ENCODE assay signal across 1 cellular context in the genomic region with DNA sequence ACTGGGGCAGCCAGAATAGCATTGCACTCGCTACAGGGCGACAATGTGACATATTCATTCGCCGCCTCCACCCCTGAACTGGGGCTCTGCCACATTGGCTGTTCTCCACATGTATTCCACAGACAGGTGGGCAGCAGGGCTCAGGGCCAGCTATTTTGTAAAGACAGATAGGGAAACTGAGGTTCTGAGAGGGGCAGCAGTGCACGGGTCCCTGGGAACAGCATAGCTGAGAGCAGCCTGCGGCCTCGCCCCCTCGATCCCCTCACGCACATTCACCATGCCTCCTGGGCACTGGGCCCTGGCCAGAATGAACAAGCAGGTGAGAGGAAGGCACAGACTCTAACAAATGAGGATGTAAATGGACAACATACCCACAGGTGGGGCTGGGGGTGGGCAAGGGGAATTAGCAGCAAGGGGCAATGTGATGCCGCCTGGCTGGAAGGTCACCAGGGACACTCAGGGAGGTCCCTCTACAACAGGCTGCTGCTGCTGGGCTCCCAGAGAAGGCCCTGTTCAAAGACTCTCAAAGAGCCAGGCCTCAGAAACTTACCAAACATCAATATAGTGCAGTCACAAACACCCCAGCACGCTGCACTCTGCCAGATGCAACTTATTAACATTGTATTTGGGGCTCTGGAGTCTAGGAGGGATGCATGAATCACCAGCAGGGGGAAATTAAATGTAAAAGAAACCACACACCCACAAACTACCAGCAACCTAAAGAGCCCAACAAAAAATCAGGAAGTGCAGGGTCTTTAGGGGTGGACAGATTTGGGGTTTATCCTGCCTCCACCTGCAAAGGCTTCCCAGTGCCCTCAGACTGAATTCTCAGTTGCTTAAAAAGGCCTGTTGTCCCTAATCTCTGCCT.
TF ChIP-seq lines count a peak whose summit lies in the region.

No MANE protein-coding gene starts in this region.

TF ChIP-seq in GM12878, 131 proteins besides CTCF, POLR2A, EP300 and RAD21:
- TF ChIP-seq, protein P1, sequence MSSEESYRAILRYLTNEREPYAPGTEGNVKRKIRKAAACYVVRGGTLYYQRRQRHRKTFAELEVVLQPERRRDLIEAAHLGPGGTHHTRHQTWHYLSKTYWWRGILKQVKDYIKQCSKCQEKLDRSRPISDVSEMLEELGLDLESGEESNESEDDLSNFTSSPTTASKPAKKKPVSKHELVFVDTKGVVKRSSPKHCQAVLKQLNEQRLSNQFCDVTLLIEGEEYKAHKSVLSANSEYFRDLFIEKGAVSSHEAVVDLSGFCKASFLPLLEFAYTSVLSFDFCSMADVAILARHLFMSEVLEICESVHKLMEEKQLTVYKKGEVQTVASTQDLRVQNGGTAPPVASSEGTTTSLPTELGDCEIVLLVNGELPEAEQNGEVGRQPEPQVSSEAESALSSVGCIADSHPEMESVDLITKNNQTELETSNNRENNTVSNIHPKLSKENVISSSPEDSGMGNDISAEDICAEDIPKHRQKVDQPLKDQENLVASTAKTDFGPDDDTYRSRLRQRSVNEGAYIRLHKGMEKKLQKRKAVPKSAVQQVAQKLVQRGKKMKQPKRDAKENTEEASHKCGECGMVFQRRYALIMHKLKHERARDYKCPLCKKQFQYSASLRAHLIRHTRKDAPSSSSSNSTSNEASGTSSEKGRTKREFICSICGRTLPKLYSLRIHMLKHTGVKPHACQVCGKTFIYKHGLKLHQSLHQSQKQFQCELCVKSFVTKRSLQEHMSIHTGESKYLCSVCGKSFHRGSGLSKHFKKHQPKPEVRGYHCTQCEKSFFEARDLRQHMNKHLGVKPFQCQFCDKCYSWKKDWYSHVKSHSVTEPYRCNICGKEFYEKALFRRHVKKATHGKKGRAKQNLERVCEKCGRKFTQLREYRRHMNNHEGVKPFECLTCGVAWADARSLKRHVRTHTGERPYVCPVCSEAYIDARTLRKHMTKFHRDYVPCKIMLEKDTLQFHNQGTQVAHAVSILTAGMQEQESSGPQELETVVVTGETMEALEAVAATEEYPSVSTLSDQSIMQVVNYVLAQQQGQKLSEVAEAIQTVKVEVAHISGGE (CRISPR knock-in tag; IDR thresholded peaks at IDR 0.05) = no peak
- TF ChIP-seq RUNX3 (IDR thresholded peaks at IDR 0.05; ENCODE audit: low read length) = 0 out of 2 replicates have a peak, but pooled peaks have one; percentile 9
- TF ChIP-seq, protein P2, sequence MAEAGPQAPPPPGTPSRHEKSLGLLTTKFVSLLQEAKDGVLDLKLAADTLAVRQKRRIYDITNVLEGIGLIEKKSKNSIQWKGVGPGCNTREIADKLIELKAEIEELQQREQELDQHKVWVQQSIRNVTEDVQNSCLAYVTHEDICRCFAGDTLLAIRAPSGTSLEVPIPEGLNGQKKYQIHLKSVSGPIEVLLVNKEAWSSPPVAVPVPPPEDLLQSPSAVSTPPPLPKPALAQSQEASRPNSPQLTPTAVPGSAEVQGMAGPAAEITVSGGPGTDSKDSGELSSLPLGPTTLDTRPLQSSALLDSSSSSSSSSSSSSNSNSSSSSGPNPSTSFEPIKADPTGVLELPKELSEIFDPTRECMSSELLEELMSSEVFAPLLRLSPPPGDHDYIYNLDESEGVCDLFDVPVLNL (IDR thresholded peaks at IDR 0.05; ENCODE audit: low read depth, low read length) = no peak
- TF ChIP-seq ZNF384 (IDR thresholded peaks at IDR 0.05; ENCODE audit: borderline replicate concordance, low read depth, low read length) = no peak
